ENCODE assay signal across 8 cellular contexts in genomic region chr4:47122592-47123291, GRCh38.
A peak's percentile ranks its signal among the peaks of the same experiment; 100 is the strongest.
DNase-seq lines count a peak whose midpoint lies in the region; ATAC-seq and TF ChIP-seq lines count a peak whose summit lies in the region.

No MANE protein-coding gene starts in this region.

- peaks cover 3% of the 10 kb centered on the region for H3K27me3 Mint-ChIP-seq in activated CD8-positive, alpha-beta T cell treated with anti-CD3 and anti-CD28 coated beads for 36 hours

- intact Hi-C loops in activated CD8-positive, alpha-beta T cell treated with anti-CD3 and anti-CD28 coated beads for 36 hours (cut with micrococcal nuclease) = no loop called here

- no peaks in the 10 kb centered on the region for H3K4me1 Mint-ChIP-seq in activated CD8-positive, alpha-beta T cell treated with anti-CD3 and anti-CD28 coated beads for 36 hours (ENCODE audit: low read depth)

- peak; percentile 89 for DNase-seq in DMS53 (lab: John Stamatoyannopoulos, UW)
- peak; percentile 42 for DNase-seq in NCI-H69 (lab: John Stamatoyannopoulos, UW)
- DNase-seq in activated CD8-positive, alpha-beta T cell treated with anti-CD3 and anti-CD28 coated beads for 36 hours = peak; percentile 60
- DNase-seq in epithelial cell of esophagus (ENCODE audit: low read depth) = peak; percentile 78
- DNase-seq in mucosa of gallbladder (ENCODE audit: low spot score) = peak; percentile 38
- DNase-seq in tibial nerve (ENCODE audit: low spot score in 2 of 2) = peak in 1 of 2 donors; percentile 69

- no peaks in the 10 kb centered on the region for H3K27me3 ChIP-seq in tibial nerve

- H3K27ac Mint-ChIP-seq in activated CD8-positive, alpha-beta T cell treated with anti-CD3 and anti-CD28 coated beads for 36 hours = no peak overlapping the region

- peak; percentile 85 for TF ChIP-seq CTCF in activated CD8-positive, alpha-beta T cell treated with anti-CD3 and anti-CD28 coated beads for 36 hours (IDR thresholded peaks at IDR 0.05)
- TF ChIP-seq CTCF in epithelial cell of esophagus (IDR thresholded peaks at IDR 0.05; ENCODE audit: insufficient read depth, low read depth, low read length, missing control alignments) (peak; percentile 97), tibial nerve (IDR thresholded peaks at IDR 0.05) (peak; percentile 34 to 78 (median 59))

- no peaks in the 10 kb centered on the region for H3K36me3 Mint-ChIP-seq in activated CD8-positive, alpha-beta T cell treated with anti-CD3 and anti-CD28 coated beads for 36 hours (ENCODE audit: low read depth)

- CTCF ChIA-PET in activated CD8-positive, alpha-beta T cell treated with anti-CD3 and anti-CD28 coated beads for 36 hours (lab: Charles Lee) = interaction anchor here (0.6 to 2.2 kb wide), 28 partner anchors 9 to 286 kb away, joined by 3 to 24 read pairs (median 3); no protein-coding TSS in a partner anchor

- no peak for TF ChIP-seq POLR2A in tibial nerve (IDR thresholded peaks at IDR 0.05)

- 7 to 9% methylated on average over 4 of the region's 4 CpGs for WGBS in tibial nerve, 2 donors

- H3K9me3 ChIP-seq in tibial nerve = no peaks in the 10 kb centered on the region

- H3K27ac ChIP-seq in tibial nerve = no peak overlapping the region

- POLR2A ChIA-PET in activated CD8-positive, alpha-beta T cell treated with anti-CD3 and anti-CD28 coated beads for 36 hours (lab: Charles Lee) = no interaction called here

- no peak overlapping the region for H3K4me3 Mint-ChIP-seq in activated CD8-positive, alpha-beta T cell treated with anti-CD3 and anti-CD28 coated beads for 36 hours

- no peak for TF ChIP-seq EP300 in tibial nerve (IDR thresholded peaks at IDR 0.05)

- H3K36me3 ChIP-seq in tibial nerve = no peaks in the 10 kb centered on the region

- no peaks in the 10 kb centered on the region for H3K4me1 ChIP-seq in tibial nerve

- no peak overlapping the region for H3K4me3 ChIP-seq in epithelial cell of esophagus (ENCODE audit: low read length)
- H3K4me3 ChIP-seq in tibial nerve = no peak overlapping the region

- ATAC-seq in GM19452 (IDR thresholded peaks at IDR 0.05; ENCODE audit: unreplicated experiment) (peak; percentile 94), HG03442 (IDR thresholded peaks at IDR 0.05; ENCODE audit: unreplicated experiment) (peak; percentile 96)
- ATAC-seq in activated CD8-positive, alpha-beta T cell treated with anti-CD3 and anti-CD28 coated beads for 36 hours = peak; percentile 70

- no peaks in the 10 kb centered on the region for H3K9me3 Mint-ChIP-seq in activated CD8-positive, alpha-beta T cell treated with anti-CD3 and anti-CD28 coated beads for 36 hours
